In genomic region chr4:163344147-163345050, GRCh38 we compare ENCODE assay signal across 9 cellular contexts. TPM values are rescaled to one million over a fixed set of nuclear protein-coding genes. Genes with fewer than 3 reads are reported as not detected.
DNase-seq lines count a peak whose midpoint lies in the region; ATAC-seq, FAIRE-seq and TF ChIP-seq lines count a peak whose summit lies in the region.
"Had no signal": no experiment of that assay in that cellular context is flagged by ENCODE, and none has a peak within 500 bp of the region (broad histone marks: within the 10 kb centered on the region; RNA-seq: fewer than 3 reads in every experiment).

No MANE protein-coding gene starts in this region.

- DNase-seq in NCI-H146 (lab: John Stamatoyannopoulos, UW) = peak; percentile 7
- DNase-seq in NCI-H146 treated with DMSO at 0.1 percent for 48 hours (lab: John Stamatoyannopoulos, UW; ENCODE audit: unreplicated experiment) = no peak
- DNase-seq in foreskin keratinocyte = no peak
- peak; percentile 39 for DNase-seq in urothelium cell line (ENCODE audit: low spot score)
- DNase-seq in NCI-H2227 treated with DMSO at 0.1 percent for 48 hours (lab: John Stamatoyannopoulos, UW) = no peak
- DNase-seq in NCI-H187 (lab: John Stamatoyannopoulos, UW) = no peak

- H3K4me1 Mint-ChIP-seq in nephron = no peaks in the 10 kb centered on the region

- peaks cover 71% of the 10 kb centered on the region for H3K27me3 ChIP-seq in foreskin keratinocyte

- FAIRE-seq in urothelium cell line (lab: Jason Lieb, UNC) = no peak

- peak overlapping the region in 1 of 3 experiments; percentile 26 for H3K27ac Mint-ChIP-seq in nephron

- H3K36me3 Mint-ChIP-seq in nephron (ENCODE audit: low read depth) = no peaks in the 10 kb centered on the region

- H3K27me3 Mint-ChIP-seq in nephron (ENCODE audit: low read depth) = peaks cover 66% of the 10 kb centered on the region

- peak overlapping the region; percentile 69 to 82 (median 82) for H3K4me3 Mint-ChIP-seq in nephron

- H3K27ac ChIP-seq in foreskin keratinocyte = no peak overlapping the region

- TF ChIP-seq CTCF in foreskin keratinocyte (conservative IDR thresholded peaks at IDR 0.05) (no peak), nephron (IDR thresholded peaks at IDR 0.05; ENCODE audit: unreplicated experiment in 3 of 3) (no peak)

- H3K4me1 ChIP-seq in foreskin keratinocyte = no peaks in the 10 kb centered on the region

- peak; percentile 57 for ATAC-seq in foreskin keratinocyte
- ATAC-seq in HG02970 (IDR thresholded peaks at IDR 0.05; ENCODE audit: low FRiP score, unreplicated experiment) = no peak

- no peaks in the 10 kb centered on the region for H3K9me3 Mint-ChIP-seq in nephron

RNA-seq across cellular contexts. Expression of gene NPY5R, which starts 0.7 kb away (rescaled TPM):
- total RNA-seq in foreskin keratinocyte = not detected in 2 replicates
- polyA plus RNA-seq in foreskin keratinocyte = not detected in 2 replicates
- polyA plus RNA-seq: AG04450 had no signal

RNA-seq across cellular contexts. Expression of gene NPY1R, which starts 12.0 kb away (rescaled TPM):
- total RNA-seq in foreskin keratinocyte = 0.04 and 0.17 TPM in 2 replicates
- 0.03 TPM in 1 of 2 replicates, not detected in the other for polyA plus RNA-seq in foreskin keratinocyte
- polyA plus RNA-seq: AG04450 had no signal

Comparison
In these comparisons a context has a peak if more than half of its experiments do, and no peak if none do; other contexts are left out.
1. DNase-seq: peak in NCI-H146 (single experiment) and urothelium cell line (single experiment); none in NCI-H146 treated with DMSO at 0.1 percent for 48 hours (single experiment), foreskin keratinocyte (0 of 2), NCI-H2227 treated with DMSO at 0.1 percent for 48 hours (single experiment) and NCI-H187 (0 of 2).